In the genomic region with DNA sequence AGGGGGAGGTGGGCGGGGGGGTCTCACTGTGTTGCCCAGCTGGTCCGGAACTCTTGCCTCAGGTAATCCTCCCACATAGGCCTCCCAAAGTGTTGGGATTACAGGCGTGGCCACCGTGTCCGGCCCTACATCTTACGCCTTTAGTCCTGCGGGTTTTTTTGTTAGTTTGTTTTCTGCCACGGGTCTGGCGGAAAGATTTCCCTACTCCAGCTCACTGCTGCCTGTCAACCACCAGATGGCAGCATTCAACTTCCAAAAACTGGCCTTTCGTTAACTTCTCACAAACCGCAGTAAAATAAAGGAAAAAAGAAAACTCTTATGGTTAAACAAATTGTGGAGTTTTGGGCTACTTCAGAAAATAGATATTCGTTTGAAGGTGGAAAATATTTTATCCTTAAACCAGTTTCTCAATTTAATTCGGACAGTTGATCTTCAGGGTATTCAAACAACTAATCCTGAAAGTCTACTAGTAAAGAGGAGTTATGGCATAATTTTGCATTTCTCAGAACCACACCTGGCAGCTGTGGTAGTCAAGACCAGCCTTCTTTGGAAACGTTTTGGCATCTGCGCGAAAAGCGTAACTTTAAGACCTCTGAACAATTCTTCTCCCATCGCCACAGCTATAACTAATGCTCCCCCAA, we compare ENCODE assay signal across 8 cellular contexts. TPM values are rescaled to one million over a fixed set of nuclear protein-coding genes. Genes with fewer than 3 reads are reported as not detected.
DNase-seq lines count a peak whose midpoint lies in the region; ATAC-seq, FAIRE-seq and TF ChIP-seq lines count a peak whose summit lies in the region.

No MANE protein-coding gene starts in this region.

- no peaks in the 10 kb centered on the region for H3K36me3 ChIP-seq in Peyer's patch

- POLR2A ChIA-PET in A549 (lab: Yijun Ruan, JAX), result interaction anchor here (1.0 kb wide), 1 partner anchor 232 kb away, joined by 4 read pairs; no protein-coding TSS in a partner anchor

- no peaks in the 10 kb centered on the region for H3K36me3 Mint-ChIP-seq in endothelial cell (ENCODE audit: low read depth, unreplicated experiment)

- peak; percentile 54 to 86; a peak in 4 of 6 replicates for ATAC-seq in A549
- no peak for ATAC-seq in HG02852 (IDR thresholded peaks at IDR 0.05; ENCODE audit: unreplicated experiment)
- ATAC-seq in esophagus mucosa, result no peak

- H3K27me3 Mint-ChIP-seq in endothelial cell (ENCODE audit: unreplicated experiment), result peaks cover 5% of the 10 kb centered on the region

- peak; percentile 18 to 75 for DNase-seq in A549 (ENCODE audit: low read depth in 1 of 2, low spot score in 1 of 2)
- DNase-seq in Daoy (ENCODE audit: low read depth), result peak; percentile 49
- DNase-seq in HTR-8/SVneo (ENCODE audit: insufficient read length, low spot score), result peak; percentile 8
- DNase-seq in Peyer's patch, result peak in 1 of 3 donors; percentile 55
- DNase-seq in endothelial cell (ENCODE audit: low spot score), result peak; percentile 19
- DNase-seq in mucosa of gallbladder (ENCODE audit: low spot score), result peak; percentile 34

- H3K9me3 Mint-ChIP-seq in endothelial cell (ENCODE audit: unreplicated experiment), result no peaks in the 10 kb centered on the region

- FAIRE-seq in A549 (lab: Jason Lieb, UNC), result peak; percentile 97
- no peak for FAIRE-seq in HTR-8/SVneo (lab: Jason Lieb, UNC)

- peak; percentile 92 to 95 for TF ChIP-seq RAD21 in A549 (conservative IDR thresholded peaks at IDR 0.05 in 1 of 2, IDR thresholded peaks at IDR 0.05 in 1 of 2)

- H3K4me1 ChIP-seq in A549 (0 out of 3 replicates have a peak, but pooled peaks cover 3% of the 10 kb centered on the region), Peyer's patch (no peaks in the 10 kb centered on the region)

- H3K9me3 ChIP-seq in A549 (no peaks in the 10 kb centered on the region), Peyer's patch (no peaks in the 10 kb centered on the region)

- CTCF ChIA-PET in A549 (lab: Yijun Ruan, JAX), result interaction anchor here (0.6 to 4.3 kb wide), 23 partner anchors 8 to 360 kb away, joined by 3 to 35 read pairs (median 5); partner anchors contain the start of gene PLS3

- H3K27ac ChIP-seq in A549 (peak overlapping the region; percentile 67 to 81; a peak in 5 of 6 replicates), Peyer's patch (no peak overlapping the region)

- no peak overlapping the region for H3K4me3 Mint-ChIP-seq in endothelial cell (ENCODE audit: unreplicated experiment)

- peak overlapping the region; percentile 72 for H3K4me2 ChIP-seq in A549

- peak overlapping the region; percentile 42 for H3K4me3 ChIP-seq in A549
- no peak overlapping the region for H3K4me3 ChIP-seq in Peyer's patch

- 20% methylated on average over 18 of the region's 18 CpGs for WGBS in A549 (ENCODE audit: missing lambda C conversion rate)

- no peak overlapping the region for H3K27ac Mint-ChIP-seq in endothelial cell (ENCODE audit: unreplicated experiment)

- TF ChIP-seq EP300 in A549 (IDR thresholded peaks at IDR 0.05), result no peak

- TF ChIP-seq CTCF in A549 (IDR thresholded peaks at IDR 0.05) (peak; percentile 81), Peyer's patch (IDR thresholded peaks at IDR 0.05) (peak; percentile 41 to 80 (median 64)), endothelial cell (IDR thresholded peaks at IDR 0.05; ENCODE audit: unreplicated experiment) (peak; percentile 67)

- no peaks in the 10 kb centered on the region for H3K4me1 Mint-ChIP-seq in endothelial cell (ENCODE audit: unreplicated experiment)

- no peaks in the 10 kb centered on the region for H3K27me3 ChIP-seq in Peyer's patch

- TF ChIP-seq POLR2A in A549 (IDR thresholded peaks at IDR 0.05; ENCODE audit: low read length) (no peak), Peyer's patch (IDR thresholded peaks at IDR 0.05) (no peak)

TF ChIP-seq in A549, 52 proteins besides CTCF, POLR2A, EP300 and RAD21:
- TF ChIP-seq MAZ (IDR thresholded peaks at IDR 0.05; ENCODE audit: borderline replicate concordance, low read depth, low read length), result no peak
- peak; percentile 96 for TF ChIP-seq SMC3 (IDR thresholded peaks at IDR 0.05)

RNA-seq across cellular contexts. Expression of gene LUZP4, which starts 41.1 kb away (rescaled TPM):
- polyA plus RNA-seq in A549 (2011; rRNA removed) (not detected in 2 replicates), A549 (2017; fragmentation: RNase III; extraction: RNeasy Plus Mini Kit Qiagen cat#74134 plus additional on column Dnase treatment) (not detected in 3 replicates)
- polyA plus RNA-seq in A549 (2012; cell fraction: cytosol; rRNA removed), result not detected in 2 replicates
- polyA plus RNA-seq in A549 (2012; cell fraction: nucleus; rRNA removed), result not detected in 2 replicates
- not detected in 2 replicates for polyA minus RNA-seq in A549 (2011; rRNA and poly(A)+ RNA removed)
- total RNA-seq in Daoy (2014; rRNA removed; shearing (Covaris generic)), result not detected in 2 replicates
- total RNA-seq in Peyer's patch (not detected), endothelial cell (ENCODE audit: unreplicated experiment) (not detected), mucosa of gallbladder (not detected), esophagus mucosa (not detected)

Comparison
In these comparisons a context has a peak if more than half of its experiments do, and no peak if none do; other contexts are left out.
1. ATAC-seq: peak in A549 (2 of 2); none in HG02852 (single experiment) and esophagus mucosa (single experiment).
2. H3K27ac ChIP-seq: peak in A549 (2 of 2); none in Peyer's patch (0 of 4).
3. Peak in every context shown above with its lines, with median percentiles within 50 percentile points of each other: CTCF ChIP-seq.